In the genomic region with DNA sequence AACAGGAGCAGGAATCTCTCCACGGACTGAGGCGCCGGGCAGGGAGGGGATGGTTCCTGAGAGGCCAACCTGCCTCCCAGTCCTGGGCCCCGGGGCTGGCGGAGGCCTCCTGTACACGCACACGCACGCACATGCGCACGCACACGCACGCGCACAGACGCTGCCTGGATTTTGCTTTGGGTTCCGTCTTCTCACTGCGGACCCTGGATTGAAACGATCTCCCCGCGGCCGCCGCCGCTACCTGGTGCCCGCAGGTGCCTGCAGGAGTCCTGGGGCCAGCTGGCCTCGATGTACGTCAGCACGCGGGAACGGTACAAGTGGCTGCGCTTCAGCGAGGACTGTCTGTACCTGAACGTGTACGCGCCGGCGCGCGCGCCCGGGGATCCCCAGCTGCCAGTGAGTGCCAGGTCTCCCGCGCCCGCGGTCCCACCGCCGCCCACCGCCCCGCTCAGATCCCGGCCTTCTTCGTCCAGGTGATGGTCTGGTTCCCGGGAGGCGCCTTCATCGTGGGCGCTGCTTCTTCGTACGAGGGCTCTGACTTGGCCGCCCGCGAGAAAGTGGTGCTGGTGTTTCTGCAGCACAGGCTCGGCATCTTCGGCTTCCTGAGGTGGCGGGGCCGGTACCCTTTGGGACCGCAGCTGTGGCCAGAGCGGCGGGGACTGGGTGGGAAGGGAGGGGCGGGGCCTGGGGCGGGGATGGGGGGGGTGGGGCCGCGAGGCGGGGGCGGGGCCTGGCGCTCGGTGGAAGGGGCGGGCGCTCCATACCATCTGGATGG, we compare ENCODE assay signal across 8 cellular contexts. TPM values are rescaled to one million over a fixed set of nuclear protein-coding genes. Genes with fewer than 3 reads are reported as not detected.
DNase-seq lines count a peak whose midpoint lies in the region; ATAC-seq, FAIRE-seq and TF ChIP-seq lines count a peak whose summit lies in the region.

No MANE protein-coding gene starts in this region.

- no peak overlapping the region; the same call in 1 of the 2 replicates for H3K23ac ChIP-seq in IMR-90 (ENCODE audit: low read depth, low read length)

- peak overlapping the region in 1 of 2 experiments; percentile 38; a peak in 1 of 4 replicates for H4K8ac ChIP-seq in IMR-90 (ENCODE audit: low read depth in 2 of 2, low read length in 2 of 2)

- H2BK5ac ChIP-seq in IMR-90 (ENCODE audit: low read depth, low read length, poor library complexity, severe bottlenecking) = no peak overlapping the region

- H2BK20ac ChIP-seq in IMR-90 (ENCODE audit: low read depth, low read length) = no peak overlapping the region

- peak overlapping the region; percentile 60 for H2AK9ac ChIP-seq in IMR-90 (replicated peaks; ENCODE audit: low read depth, low read length, poor library complexity)

- TF ChIP-seq POLR2A in IMR-90 (IDR thresholded peaks at IDR 0.05; ENCODE audit: low read depth, low read length) = no peak

- H3K9me3 ChIP-seq in CD4-positive, CD25-positive, alpha-beta regulatory T cell (ENCODE audit: control insufficient read depth in 2 of 2, low read length in 2 of 2) = no peaks in the 10 kb centered on the region
- H3K9me3 ChIP-seq in IMR-90 (ENCODE audit: control insufficient read depth, insufficient read depth, low read length) (no peaks in the 10 kb centered on the region), keratinocyte (ENCODE audit: control insufficient read depth, low read depth, low read length) (no peaks in the 10 kb centered on the region)

- no peaks in the 10 kb centered on the region for H3K36me3 ChIP-seq in CD4-positive, CD25-positive, alpha-beta regulatory T cell (ENCODE audit: control insufficient read depth, insufficient read depth, low read length)
- H3K36me3 ChIP-seq in IMR-90 (ENCODE audit: control insufficient read depth, insufficient read depth, low read length) (no peaks in the 10 kb centered on the region), keratinocyte (ENCODE audit: control insufficient read depth in 2 of 2, extremely low read depth in 1 of 2, insufficient read depth in 2 of 2, low read length in 2 of 2) (peaks cover 0 to 2% of the 10 kb centered on the region in 2 experiments)

- H3K18ac ChIP-seq in IMR-90 (ENCODE audit: low read depth, low read length) = no peak overlapping the region

- H4K91ac ChIP-seq in IMR-90 (ENCODE audit: insufficient read depth, low read depth, low read length) = no peak overlapping the region

- peak overlapping the region; percentile 64 to 90 (median 87) for H3K27ac Mint-ChIP-seq in CD4-positive, CD25-positive, alpha-beta regulatory T cell

- H3K36me3 Mint-ChIP-seq in CD4-positive, CD25-positive, alpha-beta regulatory T cell = no peaks in the 10 kb centered on the region

- peak overlapping the region; percentile 41 for H3K4me3 ChIP-seq in CD4-positive, CD25-positive, alpha-beta regulatory T cell (ENCODE audit: low read depth, low read length)
- H3K4me3 ChIP-seq in IMR-90 (ENCODE audit: insufficient read depth, low read depth, low read length) (peak overlapping the region; percentile 65), WI38 (ENCODE audit: low read depth, low read length) (peak overlapping the region; percentile 52), cardiac fibroblast (replicated peaks in 1 of 2; ENCODE audit: low read depth in 2 of 2, low read length in 2 of 2) (peak overlapping the region; percentile 48 to 55), keratinocyte (ENCODE audit: control insufficient read depth in 2 of 3, extremely low read depth in 1 of 3, insufficient read depth in 2 of 3, low read depth in 1 of 3, low read length in 3 of 3) (peak overlapping the region; percentile 51 to 65 (median 63))

- no peaks in the 10 kb centered on the region for H3K9me3 Mint-ChIP-seq in CD4-positive, CD25-positive, alpha-beta regulatory T cell

- no peaks in the 10 kb centered on the region for H3K79me2 ChIP-seq in keratinocyte (ENCODE audit: control insufficient read depth, insufficient read depth, low read length)

- H3K4me1 ChIP-seq in CD4-positive, CD25-positive, alpha-beta regulatory T cell (ENCODE audit: control insufficient read depth, insufficient read depth, low read length, poor library complexity, severe bottlenecking) = peaks cover 16% of the 10 kb centered on the region
- H3K4me1 ChIP-seq in IMR-90 (ENCODE audit: control insufficient read depth, insufficient read depth, low read length) (peaks cover 6% of the 10 kb centered on the region; the same call in 1 of the 2 replicates), keratinocyte (ENCODE audit: control insufficient read depth, extremely low read depth, insufficient read depth, low read length) (peaks cover 8% of the 10 kb centered on the region)

- H3K27me3 ChIP-seq in CD4-positive, CD25-positive, alpha-beta regulatory T cell (ENCODE audit: control insufficient read depth, insufficient read depth, low read length) = no peaks in the 10 kb centered on the region
- peaks cover 24% of the 10 kb centered on the region for H3K27me3 ChIP-seq in IMR-90 (ENCODE audit: control insufficient read depth, insufficient read depth, low read length)
- no peaks in the 10 kb centered on the region for H3K27me3 ChIP-seq in keratinocyte (ENCODE audit: control insufficient read depth, extremely low read depth, insufficient read depth, low read length)

- H2AFZ ChIP-seq in IMR-90 (replicated peaks; ENCODE audit: low read length, poor library complexity) = peak overlapping the region; percentile 94
- H2AFZ ChIP-seq in keratinocyte (ENCODE audit: control insufficient read depth, low read length) = peak overlapping the region; percentile 92

- POLR2A ChIA-PET in IMR-90 (lab: Charles Lee; ENCODE audit: unreplicated experiment) = no interaction called here

- WGBS in IMR-90 (ENCODE audit: extremely low coverage in 2 of 2, insufficient read length in 1 of 2), 2 experiments = 2% methylated on average over 42 of the region's 75 CpGs; no CpG with 5 or more reads in 1 of the 2 experiments

- TF ChIP-seq CTCF in IMR-90 (conservative IDR thresholded peaks at IDR 0.05; ENCODE audit: low read depth, low read length) (no peak), WI38 (IDR thresholded peaks at IDR 0.05; ENCODE audit: low read depth, low read length) (no peak), cardiac fibroblast (IDR thresholded peaks at IDR 0.05; ENCODE audit: low read depth, low read length) (no peak), keratinocyte (optimal IDR thresholded peaks at IDR 0.05 in 1 of 3, IDR thresholded peaks at IDR 0.05 in 1 of 3, conservative IDR thresholded peaks at IDR 0.05 in 1 of 3; ENCODE audit: extremely low read depth in 1 of 3, insufficient read depth in 2 of 3, low read length in 3 of 3) (no peak)

- no peaks in the 10 kb centered on the region for H3K79me1 ChIP-seq in IMR-90 (ENCODE audit: low read depth in 1 of 2, low read length in 2 of 2)

- no peak overlapping the region for H3K56ac ChIP-seq in IMR-90 (ENCODE audit: extremely low read depth, insufficient read depth, low read length)

- 0 out of 2 replicates have a peak overlapping the region, but pooled peaks have one; percentile 35 for H4K5ac ChIP-seq in IMR-90 (ENCODE audit: low read depth, low read length)

- H3K14ac ChIP-seq in IMR-90 (replicated peaks; ENCODE audit: low read depth, low read length) = no peak overlapping the region; the same call in 1 of the 2 replicates

- peak; percentile 42 to 76 (median 52) for DNase-seq in CD4-positive, CD25-positive, alpha-beta regulatory T cell
- DNase-seq in IMR-90 (no peak), cardiac fibroblast (ENCODE audit: low read depth in 2 of 2) (peak in 1 of 2 donors; percentile 43), keratinocyte (ENCODE audit: low read depth, low spot score) (no peak)
- DNase-seq in stimulated activated CD4-positive, alpha-beta T cell treated with anti-CD3 and anti-CD28 coated beads, Interleukin-15, amount 100 ng/mL, for 24 hours = peak; percentile 71

- no peak overlapping the region; the same call in 1 of the 2 replicates for H2AK5ac ChIP-seq in IMR-90 (ENCODE audit: low read depth, low read length)

- no peak for TF ChIP-seq RAD21 in IMR-90 (IDR thresholded peaks at IDR 0.05; ENCODE audit: low read length)

- in situ Hi-C loops in IMR-90 (cut with MboI; ENCODE audit: low sequenced_read_pairs) = no loop called here

- no peaks in the 10 kb centered on the region for H3K27me3 Mint-ChIP-seq in CD4-positive, CD25-positive, alpha-beta regulatory T cell

- peak; percentile 61 to 66 for ATAC-seq in CD4-positive, CD25-positive, alpha-beta regulatory T cell (ENCODE audit: low read depth in 2 of 2)
- ATAC-seq in IMR-90 (ENCODE audit: low read depth) (peak; percentile 85), HG02571 (IDR thresholded peaks at IDR 0.05; ENCODE audit: unreplicated experiment) (no peak), HG02840 (IDR thresholded peaks at IDR 0.05; ENCODE audit: low FRiP score, unreplicated experiment) (no peak)

- peaks cover 0 to 25% (median 14%) of the 10 kb centered on the region in 4 donors for H3K4me1 Mint-ChIP-seq in CD4-positive, CD25-positive, alpha-beta regulatory T cell

- peaks cover 4% of the 10 kb centered on the region for H3K9me1 ChIP-seq in IMR-90 (ENCODE audit: insufficient read depth, low read length)
- H3K9me1 ChIP-seq in keratinocyte (ENCODE audit: control insufficient read depth, extremely low read depth, insufficient read depth, low read length) = no peaks in the 10 kb centered on the region

- BruUV-seq in IMR-90 (replicated peaks; lab: Mats Ljungman, UMichigan) = no TSS peak

- CTCF ChIA-PET in IMR-90 (lab: Yijun Ruan, JAX) = no interaction called here

- no peak for FAIRE-seq in keratinocyte (lab: Jason Lieb, UNC)

- dilution Hi-C loops in IMR-90 (cut with HindIII; ENCODE audit: low sequenced_read_pairs, unreplicated experiment) = no loop called here
- dilution Hi-C loops in keratinocyte (cut with MboI; ENCODE audit: extremely low pct_ligation_motif_present, low sequenced_read_pairs) = no loop called here

- peak overlapping the region; percentile 22; the same call in 1 of the 2 replicates for H3K4ac ChIP-seq in IMR-90 (ENCODE audit: low read depth, low read length)

- H4K20me1 ChIP-seq in IMR-90 (ENCODE audit: insufficient read depth, low read length) = no peaks in the 10 kb centered on the region
- no peaks in the 10 kb centered on the region for H4K20me1 ChIP-seq in keratinocyte (ENCODE audit: control insufficient read depth, extremely low read depth, insufficient read depth, low read length)

- no peak overlapping the region for H3K27ac ChIP-seq in CD4-positive, CD25-positive, alpha-beta regulatory T cell (ENCODE audit: insufficient read depth, low read length, poor library complexity, severe bottlenecking)
- H3K27ac ChIP-seq in IMR-90 (ENCODE audit: insufficient read depth, low read length) (no peak overlapping the region), keratinocyte (ENCODE audit: control insufficient read depth, insufficient read depth, low read length) (no peak overlapping the region)

- H2BK120ac ChIP-seq in IMR-90 (ENCODE audit: low read depth, low read length) = no peak overlapping the region

- intact Hi-C loops in IMR-90 (cut with micrococcal nuclease) = no loop called here

- peak overlapping the region; percentile 95 for H3K4me2 ChIP-seq in IMR-90 (ENCODE audit: low read depth, low read length)
- H3K4me2 ChIP-seq in keratinocyte (ENCODE audit: control insufficient read depth, extremely low read depth, insufficient read depth, low read depth, low read length) = peak overlapping the region; percentile 89

- H3K4me3 Mint-ChIP-seq in CD4-positive, CD25-positive, alpha-beta regulatory T cell = peak overlapping the region; percentile 68 to 89 (median 86)

- no peak overlapping the region for H2BK15ac ChIP-seq in IMR-90 (ENCODE audit: low read depth, low read length)

- peak overlapping the region; percentile 39; the same call in 1 of the 2 replicates for H3K9ac ChIP-seq in IMR-90 (ENCODE audit: low read depth, low read length)
- no peak overlapping the region for H3K9ac ChIP-seq in keratinocyte (ENCODE audit: control insufficient read depth, extremely low read depth, insufficient read depth, low read length)

RNA-seq across cellular contexts. Expression of a gene that starts 12.2 kb away (rescaled TPM):
- 11.9 TPM for total RNA-seq in CD4-positive, CD25-positive, alpha-beta regulatory T cell
- 1 to 10 TPM; 1.6 to 3.0 (median 2.7) TPM for polyA plus RNA-seq in CD4-positive, CD25-positive, alpha-beta regulatory T cell
- total RNA-seq in IMR-90 (2012; rRNA removed) = 0.72 and 0.83 TPM in 2 replicates
- 4.0 and 4.7 TPM in 2 replicates for polyA plus RNA-seq in IMR-90 (2012; rRNA removed)
- polyA plus RNA-seq in IMR-90 (2012; cell fraction: cytosol; rRNA removed) = 1.7 and 2.2 TPM in 2 replicates
- polyA plus RNA-seq in IMR-90 (2012; cell fraction: nucleus; rRNA removed; ENCODE audit: low replicate concordance) = 43.1 and 51.7 TPM in 2 replicates
- polyA plus RNA-seq in keratinocyte = 5.1 to 12.8 TPM (median 6.6 TPM) in 3 replicates
- 3.3 TPM for polyA plus RNA-seq in keratinocyte (2011; ENCODE audit: low read depth)
- 3.6 and 3.9 TPM in 2 replicates for polyA plus RNA-seq in keratinocyte (2011; cell fraction: cytosol; rRNA removed)
- polyA plus RNA-seq in keratinocyte (2011; cell fraction: nucleus; rRNA removed) = 48.3 and 56.6 TPM in 2 replicates
- polyA plus RNA-seq in keratinocyte (2012; ENCODE audit: low replicate concordance) = 2.9 and 6.8 TPM in 2 replicates
- polyA minus RNA-seq in keratinocyte = 5.0 to 6.8 TPM (median 5.4 TPM) in 3 replicates
- not detected for polyA minus RNA-seq in keratinocyte (2011; cell fraction: cytosol; rRNA and poly(A)+ RNA removed)
- 2.8 and 4.2 TPM in 2 replicates for polyA minus RNA-seq in keratinocyte (2011; cell fraction: nucleus; rRNA and poly(A)+ RNA removed)

RNA-seq across cellular contexts. Expression of a gene that starts 28.4 kb away (rescaled TPM):
- total RNA-seq in CD4-positive, CD25-positive, alpha-beta regulatory T cell = 108 TPM
- polyA plus RNA-seq in CD4-positive, CD25-positive, alpha-beta regulatory T cell = 100 to 1,000 TPM in 1 of 4 donors, 10 to 100 TPM in 3; 60.9 to 104 (median 77.2) TPM
- total RNA-seq in IMR-90 (2012; rRNA removed) = 48.0 and 110 TPM in 2 replicates
- polyA plus RNA-seq in IMR-90 (2012; rRNA removed) (39.8 and 44.2 TPM in 2 replicates), keratinocyte (18.0 to 55.9 TPM (median 39.7 TPM) in 3 replicates)
- polyA plus RNA-seq in IMR-90 (2012; cell fraction: cytosol; rRNA removed) = 21.2 and 26.2 TPM in 2 replicates
- 21.3 and 21.6 TPM in 2 replicates for polyA plus RNA-seq in IMR-90 (2012; cell fraction: nucleus; rRNA removed; ENCODE audit: low replicate concordance)
- 72.1 TPM for polyA plus RNA-seq in keratinocyte (2011; ENCODE audit: low read depth)
- polyA plus RNA-seq in keratinocyte (2011; cell fraction: cytosol; rRNA removed) = 28.7 and 32.0 TPM in 2 replicates
- polyA plus RNA-seq in keratinocyte (2011; cell fraction: nucleus; rRNA removed) = 19.3 and 37.5 TPM in 2 replicates
- polyA plus RNA-seq in keratinocyte (2012; ENCODE audit: low replicate concordance) = 33.0 and 36.9 TPM in 2 replicates
- 9.6 to 35.9 TPM (median 15.7 TPM) in 3 replicates for polyA minus RNA-seq in keratinocyte
- 22.8 TPM for polyA minus RNA-seq in keratinocyte (2011; cell fraction: cytosol; rRNA and poly(A)+ RNA removed)
- polyA minus RNA-seq in keratinocyte (2011; cell fraction: nucleus; rRNA and poly(A)+ RNA removed) = 11.6 and 20.8 TPM in 2 replicates

RNA-seq across cellular contexts. Expression of a gene that starts 39.5 kb away (rescaled TPM):
- total RNA-seq in CD4-positive, CD25-positive, alpha-beta regulatory T cell = 0.74 TPM
- polyA plus RNA-seq in CD4-positive, CD25-positive, alpha-beta regulatory T cell = under 1 TPM; 0.10 to 0.29 (median 0.26) TPM
- under 0.01 TPM in 1 of 2 replicates, not detected in the other for total RNA-seq in IMR-90 (2012; rRNA removed)
- polyA plus RNA-seq in IMR-90 (2012; rRNA removed) (0.03 and 0.06 TPM in 2 replicates), keratinocyte (0.63 to 2.7 TPM (median 1.5 TPM) in 3 replicates)
- polyA plus RNA-seq in IMR-90 (2012; cell fraction: cytosol; rRNA removed) = 0.03 TPM in 1 of 2 replicates, not detected in the other
- polyA plus RNA-seq in IMR-90 (2012; cell fraction: nucleus; rRNA removed; ENCODE audit: low replicate concordance) = 1.8 and 1.9 TPM in 2 replicates
- polyA plus RNA-seq in keratinocyte (2011; ENCODE audit: low read depth) = 1.8 TPM
- 0.28 and 0.45 TPM in 2 replicates for polyA plus RNA-seq in keratinocyte (2011; cell fraction: cytosol; rRNA removed)
- polyA plus RNA-seq in keratinocyte (2011; cell fraction: nucleus; rRNA removed) = 7.4 and 8.5 TPM in 2 replicates
- polyA plus RNA-seq in keratinocyte (2012; ENCODE audit: low replicate concordance) = 0.57 and 2.9 TPM in 2 replicates
- polyA minus RNA-seq in keratinocyte = 0.32 to 2.0 TPM (median 1.6 TPM) in 3 replicates
- polyA minus RNA-seq in keratinocyte (2011; cell fraction: cytosol; rRNA and poly(A)+ RNA removed) = not detected
- polyA minus RNA-seq in keratinocyte (2011; cell fraction: nucleus; rRNA and poly(A)+ RNA removed) = 2.8 and 3.7 TPM in 2 replicates

Comparison
In these comparisons a context has a peak if more than half of its experiments do, and no peak if none do; other contexts are left out.
1. ATAC-seq: peak in CD4-positive, CD25-positive, alpha-beta regulatory T cell (2 of 2) and IMR-90 (single experiment); none in HG02571 (single experiment) and HG02840 (single experiment).
2. DNase-seq: peak in CD4-positive, CD25-positive, alpha-beta regulatory T cell (3 of 3) and stimulated activated CD4-positive, alpha-beta T cell treated with anti-CD3 and anti-CD28 coated beads, Interleukin-15, amount 100 ng/mL, for 24 hours (single experiment); none in IMR-90 (single experiment) and keratinocyte (single experiment).
3. Peak in every context shown above with its lines, with median percentiles within 50 percentile points of each other: H3K4me3 ChIP-seq.